Comparison of ENCODE assay signal across 14 cellular contexts in genomic region chr11:64357446-64357845, GRCh38. TPM values are rescaled to one million over a fixed set of nuclear protein-coding genes. Genes with fewer than 3 reads are reported as not detected.
DNase-seq lines count a peak whose midpoint lies in the region; ATAC-seq and TF ChIP-seq lines count a peak whose summit lies in the region.
"Had no signal": no experiment of that assay in that cellular context is flagged by ENCODE, and none has a peak within 500 bp of the region (broad histone marks: within the 10 kb centered on the region; RNA-seq: fewer than 3 reads in every experiment).

No MANE protein-coding gene starts in this region.

- TF ChIP-seq EP300 in suprapubic skin (IDR thresholded peaks at IDR 0.05): no peak

- no peaks in the 10 kb centered on the region for H3K9me3 Mint-ChIP-seq in activated CD8-positive, alpha-beta T cell treated with anti-CD3 and anti-CD28 coated beads for 36 hours
- H3K9me3 Mint-ChIP-seq: IgD-negative memory B cell, mesothelial cell of epicardium had no signal

- H3K36me3 ChIP-seq in left ventricle myocardium inferior (peaks cover 22% of the 10 kb centered on the region), right atrium auricular region (peaks cover 17% of the 10 kb centered on the region), hepatocyte (replicated peaks; ENCODE audit: insufficient read depth, low read depth) (no peaks in the 10 kb centered on the region), body of pancreas (replicated peaks in 1 of 2; ENCODE audit: insufficient read depth in 1 of 2, low read depth in 2 of 2) (peaks cover 0 to 5% of the 10 kb centered on the region in 2 donors), suprapubic skin (peaks cover 20% of the 10 kb centered on the region), WERI-Rb-1 (peaks cover 10% of the 10 kb centered on the region), psoas muscle (ENCODE audit: insufficient read depth in 1 of 2, low read depth in 1 of 2) (peaks cover 0 to 21% of the 10 kb centered on the region in 2 donors)

- 100% methylated on average over 5 of the region's 6 CpGs for WGBS in hepatocyte (ENCODE audit: low lambda C conversion rate, missing lambda C conversion rate)
- 90% methylated on average over 6 of the region's 6 CpGs; no CpG with 5 or more reads in 1 of the 2 donors for WGBS in body of pancreas, 2 donors
- 82% methylated on average over 5 of the region's 6 CpGs for WGBS in suprapubic skin
- WGBS in psoas muscle, 3 donors: 94 to 98% (median 95%) methylated on average over 5 to 6 of the region's 6 CpGs

- H3K4me1 Mint-ChIP-seq in activated CD8-positive, alpha-beta T cell treated with anti-CD3 and anti-CD28 coated beads for 36 hours (ENCODE audit: low read depth): peaks cover 48% of the 10 kb centered on the region

- no peaks in the 10 kb centered on the region for H3K27me3 Mint-ChIP-seq in activated CD8-positive, alpha-beta T cell treated with anti-CD3 and anti-CD28 coated beads for 36 hours
- H3K27me3 Mint-ChIP-seq: B cell, IgD-negative memory B cell had no signal

- DNase-seq in left ventricle myocardium inferior (no peak), right atrium auricular region (ENCODE audit: low spot score) (no peak), hepatocyte (ENCODE audit: low spot score) (no peak), body of pancreas (no peak), suprapubic skin (ENCODE audit: low spot score in 2 of 2) (no peak), WERI-Rb-1 (no peak), psoas muscle (no peak)
- no peak for DNase-seq in activated CD8-positive, alpha-beta T cell treated with anti-CD3 and anti-CD28 coated beads for 36 hours
- DNase-seq: NCI-H1417 treated with DMSO at 0.1 percent for 48 hours had no signal

- H3K27me3 ChIP-seq in left ventricle myocardium inferior (ENCODE audit: low read depth) (no peaks in the 10 kb centered on the region), right atrium auricular region (no peaks in the 10 kb centered on the region), hepatocyte (no peaks in the 10 kb centered on the region), body of pancreas (no peaks in the 10 kb centered on the region), suprapubic skin (no peaks in the 10 kb centered on the region), WERI-Rb-1 (ENCODE audit: insufficient read depth, low read depth, severe bottlenecking) (no peaks in the 10 kb centered on the region), psoas muscle (ENCODE audit: insufficient read depth in 3 of 3, low read length in 2 of 3) (peaks cover 0 to 9% (median 0%) of the 10 kb centered on the region in 3 donors)
- H3K27me3 ChIP-seq: pancreas had no signal

- peaks cover 13% of the 10 kb centered on the region for H3K79me2 ChIP-seq in hepatocyte

- H3K4me3 ChIP-seq in left ventricle myocardium inferior (no peak overlapping the region), right atrium auricular region (no peak overlapping the region), hepatocyte (no peak overlapping the region), body of pancreas (no peak overlapping the region), suprapubic skin (no peak overlapping the region), WERI-Rb-1 (ENCODE audit: low read depth, low read length) (no peak overlapping the region), psoas muscle (no peak overlapping the region)
- H3K4me3 ChIP-seq: GM12878 had no signal

- H3K27ac ChIP-seq in left ventricle myocardium inferior (replicated peaks) (peak overlapping the region; percentile 92), right atrium auricular region (peak overlapping the region in 1 of 2 donors; percentile 88), hepatocyte (peak overlapping the region; percentile 55), body of pancreas (peak overlapping the region in 1 of 4 donors; percentile 74), suprapubic skin (no peak overlapping the region), WERI-Rb-1 (no peak overlapping the region), psoas muscle (no peak overlapping the region)

- peak overlapping the region; percentile 67 for H3K4me3 Mint-ChIP-seq in activated CD8-positive, alpha-beta T cell treated with anti-CD3 and anti-CD28 coated beads for 36 hours

- no peak for TF ChIP-seq CTCF in left ventricle myocardium inferior (IDR thresholded peaks at IDR 0.05; ENCODE audit: borderline replicate concordance)
- no peak for TF ChIP-seq CTCF in right atrium auricular region (IDR thresholded peaks at IDR 0.05)
- TF ChIP-seq CTCF in activated CD8-positive, alpha-beta T cell treated with anti-CD3 and anti-CD28 coated beads for 36 hours (IDR thresholded peaks at IDR 0.05): no peak
- TF ChIP-seq CTCF in hepatocyte (IDR thresholded peaks at IDR 0.05; ENCODE audit: poor library complexity): no peak
- no peak for TF ChIP-seq CTCF in body of pancreas (IDR thresholded peaks at IDR 0.05)
- no peak for TF ChIP-seq CTCF in suprapubic skin (IDR thresholded peaks at IDR 0.05)
- no peak for TF ChIP-seq CTCF in WERI-Rb-1 (IDR thresholded peaks at IDR 0.05; ENCODE audit: low read depth, low read length)
- TF ChIP-seq CTCF in psoas muscle (IDR thresholded peaks at IDR 0.05): no peak

- no peaks in the 10 kb centered on the region for H3K9me2 ChIP-seq in hepatocyte (replicated peaks; ENCODE audit: insufficient read depth)

- no peak for TF ChIP-seq POLR2A in body of pancreas (IDR thresholded peaks at IDR 0.05)
- TF ChIP-seq POLR2A in suprapubic skin (IDR thresholded peaks at IDR 0.05): no peak

- CTCF ChIA-PET in activated CD8-positive, alpha-beta T cell treated with anti-CD3 and anti-CD28 coated beads for 36 hours (lab: Charles Lee): interaction anchor here (1.0 to 9.5 kb wide), 4 partner anchors 9 to 153 kb away, joined by 3 to 75 read pairs (median 10); partner anchors contain the start of gene CCDC88B

- peak overlapping the region; percentile 92 for H3K4me2 ChIP-seq in hepatocyte

- intact Hi-C loops in left ventricle myocardium inferior (cut with micrococcal nuclease): no loop called here
- intact Hi-C loops in activated CD8-positive, alpha-beta T cell treated with anti-CD3 and anti-CD28 coated beads for 36 hours (cut with micrococcal nuclease): no loop called here
- intact Hi-C loops in body of pancreas (cut with DNase I): no loop called here
- intact Hi-C loops in psoas muscle (cut with DNase I): loop anchor here in 1 of 2 donors (5.0 kb wide), 1 partner anchor 35 kb away; no protein-coding TSS in a partner anchor

- POLR2A ChIA-PET in activated CD8-positive, alpha-beta T cell treated with anti-CD3 and anti-CD28 coated beads for 36 hours (lab: Charles Lee): interaction anchor here (1.2 to 2.0 kb wide), 2 partner anchors 9 to 25 kb away, joined by 5 read pairs; no protein-coding TSS in a partner anchor

- H2AFZ ChIP-seq in hepatocyte: no peak overlapping the region

- ATAC-seq in activated CD8-positive, alpha-beta T cell treated with anti-CD3 and anti-CD28 coated beads for 36 hours: peak; percentile 1
- ATAC-seq in body of pancreas: no peak
- ATAC-seq in psoas muscle: no peak
- ATAC-seq: GM12878, pancreas had no signal

- H4K20me1 ChIP-seq in hepatocyte (ENCODE audit: insufficient read depth, poor library complexity, severe bottlenecking): no peaks in the 10 kb centered on the region

- peak overlapping the region; percentile 87 for H3K27ac Mint-ChIP-seq in activated CD8-positive, alpha-beta T cell treated with anti-CD3 and anti-CD28 coated beads for 36 hours

- peaks cover 30% of the 10 kb centered on the region for H3K36me3 Mint-ChIP-seq in activated CD8-positive, alpha-beta T cell treated with anti-CD3 and anti-CD28 coated beads for 36 hours (ENCODE audit: low read depth)

- H3K4me1 ChIP-seq in left ventricle myocardium inferior: peaks cover 48% of the 10 kb centered on the region
- peaks cover 0 to 57% of the 10 kb centered on the region in 2 donors for H3K4me1 ChIP-seq in right atrium auricular region
- peaks cover 33% of the 10 kb centered on the region for H3K4me1 ChIP-seq in hepatocyte (ENCODE audit: insufficient read depth)
- H3K4me1 ChIP-seq in body of pancreas: peaks cover 50% of the 10 kb centered on the region
- H3K4me1 ChIP-seq in suprapubic skin: peaks cover 49% of the 10 kb centered on the region
- peaks cover 6% of the 10 kb centered on the region for H3K4me1 ChIP-seq in psoas muscle

- H3K9me3 ChIP-seq in left ventricle myocardium inferior (replicated peaks): no peaks in the 10 kb centered on the region
- no peaks in the 10 kb centered on the region for H3K9me3 ChIP-seq in right atrium auricular region
- no peaks in the 10 kb centered on the region for H3K9me3 ChIP-seq in hepatocyte (ENCODE audit: low read depth)
- no peaks in the 10 kb centered on the region for H3K9me3 ChIP-seq in body of pancreas
- H3K9me3 ChIP-seq in suprapubic skin: no peaks in the 10 kb centered on the region
- H3K9me3 ChIP-seq in WERI-Rb-1 (ENCODE audit: severe bottlenecking): no peaks in the 10 kb centered on the region
- H3K9me3 ChIP-seq in psoas muscle: no peaks in the 10 kb centered on the region
- H3K9me3 ChIP-seq: pancreas had no signal

RNA-seq across cellular contexts. Expression of gene RPS6KA4, which starts 1.5 kb away (rescaled TPM):
- 16.8 TPM for total RNA-seq in left ventricle myocardium inferior
- total RNA-seq in right atrium auricular region: 10 to 100 TPM; 11.4 to 22.2 TPM
- total RNA-seq in activated CD8-positive, alpha-beta T cell treated with anti-CD3 and anti-CD28 coated beads for 36 hours: 10 to 100 TPM; 24.6 to 26.0 TPM
- 31.3 and 35.9 TPM in 2 replicates for total RNA-seq in hepatocyte
- 44.0 and 44.8 TPM in 2 replicates for polyA plus RNA-seq in hepatocyte
- total RNA-seq in body of pancreas: 10 to 100 TPM; 13.0 to 22.7 TPM
- 10 to 100 TPM; 29.4 to 46.0 (median 39.6) TPM for total RNA-seq in suprapubic skin
- total RNA-seq in psoas muscle: 10 to 100 TPM in 3 of 4 donors, 1 to 10 TPM in 1; 9.5 to 15.9 (median 13.6) TPM
- polyA plus RNA-seq in psoas muscle: 10 to 100 TPM; 11.5 to 13.8 (median 13.1) TPM

RNA-seq across cellular contexts. Expression of gene CCDC88B, which starts 17.4 kb away (rescaled TPM):
- total RNA-seq in left ventricle myocardium inferior (7.5 TPM), right atrium auricular region (10 to 100 TPM; 11.7 to 12.0 TPM), hepatocyte (4.9 TPM in 2 replicates), body of pancreas (10 to 100 TPM in 1 of 2 donors, 1 to 10 TPM in 1; 8.8 to 16.2 TPM), suprapubic skin (1 to 10 TPM; 3.3 to 8.3 (median 5.4) TPM), psoas muscle (1 to 10 TPM; 1.4 to 2.9 (median 2.2) TPM)
- 10 to 100 TPM; 65.8 to 76.1 TPM for total RNA-seq in activated CD8-positive, alpha-beta T cell treated with anti-CD3 and anti-CD28 coated beads for 36 hours
- polyA plus RNA-seq in hepatocyte (9.1 and 10.0 TPM in 2 replicates), psoas muscle (1 to 10 TPM; 2.5 to 3.6 (median 3.2) TPM)

RNA-seq across cellular contexts. Expression of gene PRDX5, which starts 39.5 kb away (rescaled TPM):
- total RNA-seq in left ventricle myocardium inferior (321 TPM), right atrium auricular region (100 to 1,000 TPM; 401 to 435 TPM), hepatocyte (261 and 267 TPM in 2 replicates), body of pancreas (100 to 1,000 TPM; 108 to 224 TPM), suprapubic skin (100 to 1,000 TPM; 130 to 227 (median 187) TPM), psoas muscle (100 to 1,000 TPM; 122 to 178 (median 156) TPM)
- total RNA-seq in activated CD8-positive, alpha-beta T cell treated with anti-CD3 and anti-CD28 coated beads for 36 hours: 100 to 1,000 TPM; 103 to 105 TPM
- polyA plus RNA-seq in hepatocyte (517 and 542 TPM in 2 replicates), psoas muscle (100 to 1,000 TPM; 304 to 323 (median 321) TPM)

RNA-seq across cellular contexts. Expression of gene TRMT112, which starts 40.1 kb away (rescaled TPM):
- total RNA-seq in left ventricle myocardium inferior (97.5 TPM), right atrium auricular region (100 to 1,000 TPM; 110 to 151 TPM), hepatocyte (210 and 244 TPM in 2 replicates), body of pancreas (100 to 1,000 TPM; 170 to 223 TPM), suprapubic skin (100 to 1,000 TPM; 170 to 332 (median 255) TPM), psoas muscle (100 to 1,000 TPM in 1 of 4 donors, 10 to 100 TPM in 3; 78.1 to 135 (median 88.0) TPM)
- 100 to 1,000 TPM; 197 TPM for total RNA-seq in activated CD8-positive, alpha-beta T cell treated with anti-CD3 and anti-CD28 coated beads for 36 hours
- polyA plus RNA-seq in hepatocyte (292 and 311 TPM in 2 replicates), psoas muscle (100 to 1,000 TPM; 125 to 311 (median 190) TPM)

RNA-seq across cellular contexts. Expression of gene ESRRA, which starts 52.1 kb away (rescaled TPM):
- total RNA-seq in left ventricle myocardium inferior: 213 TPM
- 100 to 1,000 TPM; 164 to 190 TPM for total RNA-seq in right atrium auricular region
- 10 to 100 TPM; 37.5 to 42.4 TPM for total RNA-seq in activated CD8-positive, alpha-beta T cell treated with anti-CD3 and anti-CD28 coated beads for 36 hours
- total RNA-seq in hepatocyte: 52.1 and 62.0 TPM in 2 replicates
- polyA plus RNA-seq in hepatocyte: 51.3 and 57.4 TPM in 2 replicates
- total RNA-seq in body of pancreas: 10 to 100 TPM; 51.7 to 63.8 TPM
- 10 to 100 TPM; 65.0 to 93.6 (median 74.3) TPM for total RNA-seq in suprapubic skin
- total RNA-seq in psoas muscle: 100 to 1,000 TPM; 104 to 261 (median 146) TPM
- 100 to 1,000 TPM; 274 to 362 (median 316) TPM for polyA plus RNA-seq in psoas muscle

Comparison
In these comparisons a context has a peak if more than half of its experiments do, and no peak if none do; other contexts are left out.
1. H3K27ac ChIP-seq: peak in left ventricle myocardium inferior (single experiment) and hepatocyte (single experiment); none in suprapubic skin (single experiment), WERI-Rb-1 (single experiment) and psoas muscle (single experiment).